8 cellular contexts compared by ENCODE assay signal in genomic region chr1:200437556-200438203, GRCh38. TPM values are rescaled to one million over a fixed set of nuclear protein-coding genes. Genes with fewer than 3 reads are reported as not detected.
DNase-seq lines count a peak whose midpoint lies in the region; ATAC-seq and TF ChIP-seq lines count a peak whose summit lies in the region.

No MANE protein-coding gene starts in this region.

- H3K27me3 ChIP-seq in mucosa of rectum (ENCODE audit: control insufficient read depth in 2 of 2, insufficient read depth in 2 of 2, low read length in 2 of 2) (no peaks in the 10 kb centered on the region), heart right ventricle (no peaks in the 10 kb centered on the region)

- no peaks in the 10 kb centered on the region for H3K9me3 ChIP-seq in mucosa of rectum (ENCODE audit: control insufficient read depth in 2 of 2, low read length in 2 of 2)
- H3K9me3 ChIP-seq in heart right ventricle, result peaks cover 0 to 3% (median 0%) of the 10 kb centered on the region in 11 donors

- H3K4me1 ChIP-seq in mucosa of rectum (ENCODE audit: control insufficient read depth in 2 of 2, insufficient read depth in 2 of 2, low read length in 2 of 2) (peaks cover 0 to 5% of the 10 kb centered on the region in 2 donors), heart right ventricle (no peaks in the 10 kb centered on the region)

- TF ChIP-seq CTCF in GM13977 (IDR thresholded peaks at IDR 0.05; ENCODE audit: extremely low read depth, insufficient read depth, missing control alignments) (no peak), WI38 (IDR thresholded peaks at IDR 0.05; ENCODE audit: low read depth, low read length) (no peak), heart right ventricle (IDR thresholded peaks at IDR 0.05) (no peak)

- DNase-seq in GM13977 (ENCODE audit: low spot score) (peak; percentile 29), pons (ENCODE audit: low spot score) (no peak), heart right ventricle (no peak)
- no peak for DNase-seq in effector CD4-positive, alpha-beta T cell
- no peak for DNase-seq in activated CD4-positive, alpha-beta T cell treated with anti-CD3 and anti-CD28 coated beads for 48 hours

- H3K4me3 ChIP-seq in WI38 (ENCODE audit: low read depth, low read length), result peak overlapping the region; percentile 19; the same call in 1 of the 2 replicates
- H3K4me3 ChIP-seq in mucosa of rectum (ENCODE audit: low read length in 2 of 2), result peak overlapping the region; percentile 38 to 48
- peak overlapping the region in 3 of 10 donors; percentile 1 to 11 (median 6) for H3K4me3 ChIP-seq in heart right ventricle

- H3K36me3 ChIP-seq in mucosa of rectum (ENCODE audit: control insufficient read depth in 2 of 2, insufficient read depth in 2 of 2, low read length in 2 of 2) (no peaks in the 10 kb centered on the region), heart right ventricle (no peaks in the 10 kb centered on the region)

- intact Hi-C loops in heart right ventricle (cut with DNase I), result no loop called here

- 73 to 80% methylated on average over 5 of the region's 5 CpGs for WGBS in heart right ventricle, 2 donors

- H3K27ac ChIP-seq in mucosa of rectum (ENCODE audit: low read depth in 2 of 2, low read length in 2 of 2) (no peak overlapping the region), heart right ventricle (no peak overlapping the region)

- in situ Hi-C loops in GM13977 (cut with MboI; ENCODE audit: low pct_unique_long_range_greater_than_20kb, low sequenced_read_pairs, unreplicated experiment), result no loop called here

- peak; percentile 57 for ATAC-seq in HG02642 (IDR thresholded peaks at IDR 0.05; ENCODE audit: poor library complexity, unreplicated experiment)
- ATAC-seq in heart right ventricle, result no peak

- peak overlapping the region in 1 of 2 donors; percentile 15 for H3K9ac ChIP-seq in mucosa of rectum (ENCODE audit: low read depth in 1 of 2, low read length in 2 of 2)

RNA-seq across cellular contexts. Expression of gene ZNF281, which starts 27.8 kb away (rescaled TPM):
- total RNA-seq in heart right ventricle, result 10 to 100 TPM in 4 of 10 donors, 1 to 10 TPM in 6; 6.8 to 11.7 (median 9.2) TPM
- polyA plus RNA-seq in heart right ventricle, result 1 to 10 TPM; 2.8 to 3.4 TPM
